10 cellular contexts compared by ENCODE assay signal in genomic region chr10:75021851-75022250, GRCh38.
DNase-seq lines count a peak whose midpoint lies in the region; ATAC-seq, FAIRE-seq and TF ChIP-seq lines count a peak whose summit lies in the region.
"Had no signal": no experiment of that assay in that cellular context is flagged by ENCODE, and none has a peak within 500 bp of the region (broad histone marks: within the 10 kb centered on the region; RNA-seq: fewer than 3 reads in every experiment).

No MANE protein-coding gene starts in this region.

- no peak overlapping the region for H3K4me2 ChIP-seq in H1 (ENCODE audit: insufficient read depth in 1 of 2, low read depth in 2 of 2, low read length in 2 of 2)
- H3K4me2 ChIP-seq in GM23248 (ENCODE audit: unreplicated experiment), result no peak overlapping the region
- H3K4me2 ChIP-seq: SK-N-SH had no signal

- no peak overlapping the region for H4K8ac ChIP-seq in H1 (ENCODE audit: extremely low read depth, insufficient read depth, low read length)

- H3K4me3 ChIP-seq in H1 (ENCODE audit: extremely low read depth in 1 of 4, insufficient read depth in 2 of 4, low read depth in 3 of 4, low read length in 4 of 4), result no peak overlapping the region
- H3K4me3 ChIP-seq in GM23248, result no peak overlapping the region

- no peak overlapping the region for H3K23ac ChIP-seq in H1 (ENCODE audit: insufficient read length)

- TF ChIP-seq RAD21 in H1 (IDR thresholded peaks at IDR 0.05 in 1 of 2, conservative IDR thresholded peaks at IDR 0.05 in 1 of 2; ENCODE audit: low read depth in 2 of 2, low read length in 2 of 2), result no peak

- no peak for DNase-seq in activated naive CD4-positive, alpha-beta T cell treated with anti-CD3 and anti-CD28 coated beads, Interleukin-2, amount 10 ng/mL, durations not matched to agents 7 days and 5 days
- DNase-seq in NCI-H2107 (lab: John Stamatoyannopoulos, UW) (peak; percentile 7), H1 (ENCODE audit: low read depth in 1 of 2, low spot score in 2 of 2) (no peak), type B pancreatic cell (ENCODE audit: extremely low spot score, unreplicated experiment) (no peak), GM23248 (no peak)
- DNase-seq in activated T-helper 1 cell treated with anti-CD3 and anti-CD28 coated beads, Interleukin-12 subunit alpha, Interleukin-12 subunit beta, Interleukin-2, Interleukin-4 antibody, amounts not matched to agents 30 ng/mL and 10 ng/mL and 1 ng/mL, durations not matched to agents 14 hours and 24 hours and 36 hours (ENCODE audit: low spot score), result no peak
- no peak for DNase-seq in naive thymus-derived CD8-positive, alpha-beta T cell

- peaks cover 15% of the 10 kb centered on the region for H3K4me1 Mint-ChIP-seq in activated naive CD4-positive, alpha-beta T cell treated with anti-CD3 and anti-CD28 coated beads, Interleukin-2, amount 50 U/mL, for 24 hours
- peaks cover 9% of the 10 kb centered on the region for H3K4me1 Mint-ChIP-seq in activated naive CD4-positive, alpha-beta T cell treated with anti-CD3 and anti-CD28 coated beads, Interleukin-2, amount 10 ng/mL, durations not matched to agents 7 days and 5 days
- H3K4me1 Mint-ChIP-seq in type B pancreatic cell (ENCODE audit: unreplicated experiment), result peaks cover 43% of the 10 kb centered on the region
- H3K4me1 Mint-ChIP-seq in activated T-helper 1 cell treated with anti-CD3 and anti-CD28 coated beads, Interleukin-12 subunit alpha, Interleukin-12 subunit beta, Interleukin-2, Interleukin-4 antibody, amounts not matched to agents 30 ng/mL and 10 ng/mL and 1 ng/mL, durations not matched to agents 14 hours and 24 hours and 36 hours (ENCODE audit: low read depth), result peaks cover 22% of the 10 kb centered on the region
- peaks cover 5 to 16% (median 7%) of the 10 kb centered on the region in 4 donors for H3K4me1 Mint-ChIP-seq in naive thymus-derived CD8-positive, alpha-beta T cell

- POLR2A ChIA-PET in H1 (lab: Charles Lee; ENCODE audit: partially characterized antibody), result interaction anchor here (0.6 kb wide), 1 partner anchor 407 kb away, joined by 3 read pairs; no protein-coding TSS in a partner anchor
- POLR2A ChIA-PET in naive thymus-derived CD8-positive, alpha-beta T cell (lab: Charles Lee), result interaction anchor here (0.6 kb wide), 1 partner anchor 283 kb away, joined by 3 read pairs; no protein-coding TSS in a partner anchor

- H3K27me3 Mint-ChIP-seq in activated naive CD4-positive, alpha-beta T cell treated with anti-CD3 and anti-CD28 coated beads, Interleukin-2, amount 50 U/mL, for 24 hours, result no peaks in the 10 kb centered on the region
- no peaks in the 10 kb centered on the region for H3K27me3 Mint-ChIP-seq in activated naive CD4-positive, alpha-beta T cell treated with anti-CD3 and anti-CD28 coated beads, Interleukin-2, amount 10 ng/mL, durations not matched to agents 7 days and 5 days
- H3K27me3 Mint-ChIP-seq in type B pancreatic cell, result no peaks in the 10 kb centered on the region
- no peaks in the 10 kb centered on the region for H3K27me3 Mint-ChIP-seq in activated T-helper 1 cell treated with anti-CD3 and anti-CD28 coated beads, Interleukin-12 subunit alpha, Interleukin-12 subunit beta, Interleukin-2, Interleukin-4 antibody, amounts not matched to agents 30 ng/mL and 10 ng/mL and 1 ng/mL, durations not matched to agents 14 hours and 24 hours and 36 hours (ENCODE audit: insufficient read depth)
- no peaks in the 10 kb centered on the region for H3K27me3 Mint-ChIP-seq in naive thymus-derived CD8-positive, alpha-beta T cell

- H3K18ac ChIP-seq in H1 (ENCODE audit: extremely low read depth, low read length), result no peak overlapping the region

- H3K9ac ChIP-seq in H1 (replicated peaks in 1 of 4; ENCODE audit: extremely low read depth in 1 of 4, low read depth in 3 of 4, low read length in 3 of 4) (no peak overlapping the region), GM23248 (no peak overlapping the region)
- H3K9ac ChIP-seq: SK-N-SH had no signal

- no peak overlapping the region for H4K91ac ChIP-seq in H1 (replicated peaks; ENCODE audit: insufficient read length, low read length)

- H3K27me3 ChIP-seq in H1 (replicated peaks in 1 of 4; ENCODE audit: control insufficient read depth in 3 of 4, extremely low read depth in 1 of 4, insufficient read depth in 3 of 4, low read length in 3 of 4) (no peaks in the 10 kb centered on the region), GM23248 (replicated peaks; ENCODE audit: insufficient read depth) (no peaks in the 10 kb centered on the region)

- no peak overlapping the region for H4K5ac ChIP-seq in H1 (ENCODE audit: insufficient read length, low read depth, low read length)

- no peak overlapping the region for H2BK12ac ChIP-seq in H1 (ENCODE audit: low read depth, low read length)

- FAIRE-seq in H1 (lab: Jason Lieb, UNC), result no peak
- FAIRE-seq: endometrium had no signal

- peak overlapping the region; percentile 15 for H3K27ac Mint-ChIP-seq in activated naive CD4-positive, alpha-beta T cell treated with anti-CD3 and anti-CD28 coated beads, Interleukin-2, amount 50 U/mL, for 24 hours
- H3K27ac Mint-ChIP-seq in activated naive CD4-positive, alpha-beta T cell treated with anti-CD3 and anti-CD28 coated beads, Interleukin-2, amount 10 ng/mL, durations not matched to agents 7 days and 5 days, result no peak overlapping the region
- peak overlapping the region; percentile 71 for H3K27ac Mint-ChIP-seq in type B pancreatic cell
- no peak overlapping the region for H3K27ac Mint-ChIP-seq in activated T-helper 1 cell treated with anti-CD3 and anti-CD28 coated beads, Interleukin-12 subunit alpha, Interleukin-12 subunit beta, Interleukin-2, Interleukin-4 antibody, amounts not matched to agents 30 ng/mL and 10 ng/mL and 1 ng/mL, durations not matched to agents 14 hours and 24 hours and 36 hours
- peak overlapping the region in 3 of 10 donors; percentile 21 to 52 (median 22) for H3K27ac Mint-ChIP-seq in naive thymus-derived CD8-positive, alpha-beta T cell

- in situ Hi-C loops in GM23248 (cut with MboI), result loop anchor here (10.0 kb wide), 1 partner anchor 757 kb away; no protein-coding TSS in a partner anchor

- H2BK15ac ChIP-seq in H1 (ENCODE audit: low read length), result no peak overlapping the region

- H2BK120ac ChIP-seq in H1 (replicated peaks; ENCODE audit: low read depth, low read length), result no peak overlapping the region

- H3K27ac ChIP-seq in H1 (ENCODE audit: low read depth, low read length), result peak overlapping the region; percentile 27; the same call in 1 of the 2 replicates
- no peak overlapping the region for H3K27ac ChIP-seq in GM23248

- peaks cover 0 to 4% (median 2%) of the 10 kb centered on the region in 4 experiments; a peak in 1 of 7 replicates for H3K4me1 ChIP-seq in H1 (replicated peaks in 1 of 4; ENCODE audit: control insufficient read depth in 3 of 4, insufficient read depth in 4 of 4, low read length in 3 of 4)
- no peaks in the 10 kb centered on the region for H3K4me1 ChIP-seq in GM23248 (ENCODE audit: insufficient read depth)

- no peaks in the 10 kb centered on the region for H3K79me2 ChIP-seq in H1 (ENCODE audit: control insufficient read depth in 1 of 2, insufficient read depth in 2 of 2, low read length in 2 of 2)
- no peaks in the 10 kb centered on the region for H3K79me2 ChIP-seq in GM23248 (ENCODE audit: insufficient read depth)

- TF ChIP-seq EP300 in H1 (IDR thresholded peaks at IDR 0.05; ENCODE audit: borderline replicate concordance in 1 of 2, low read depth in 2 of 2, low read length in 2 of 2), result no peak

- no peaks in the 10 kb centered on the region for H3K9me3 Mint-ChIP-seq in activated naive CD4-positive, alpha-beta T cell treated with anti-CD3 and anti-CD28 coated beads, Interleukin-2, amount 50 U/mL, for 24 hours
- no peaks in the 10 kb centered on the region for H3K9me3 Mint-ChIP-seq in activated naive CD4-positive, alpha-beta T cell treated with anti-CD3 and anti-CD28 coated beads, Interleukin-2, amount 10 ng/mL, durations not matched to agents 7 days and 5 days
- H3K9me3 Mint-ChIP-seq in type B pancreatic cell, result no peaks in the 10 kb centered on the region
- H3K9me3 Mint-ChIP-seq in activated T-helper 1 cell treated with anti-CD3 and anti-CD28 coated beads, Interleukin-12 subunit alpha, Interleukin-12 subunit beta, Interleukin-2, Interleukin-4 antibody, amounts not matched to agents 30 ng/mL and 10 ng/mL and 1 ng/mL, durations not matched to agents 14 hours and 24 hours and 36 hours, result no peaks in the 10 kb centered on the region
- no peaks in the 10 kb centered on the region for H3K9me3 Mint-ChIP-seq in naive thymus-derived CD8-positive, alpha-beta T cell

- intact Hi-C loops in activated T-helper 1 cell treated with anti-CD3 and anti-CD28 coated beads, Interleukin-12 subunit alpha, Interleukin-12 subunit beta, Interleukin-2, Interleukin-4 antibody, amounts not matched to agents 30 ng/mL and 10 ng/mL and 1 ng/mL, durations not matched to agents 14 hours and 24 hours and 36 hours (cut with micrococcal nuclease), result loop anchor here (1.0 to 2.0 kb wide), 7 partner anchors 78 to 778 kb away; partner anchors contain the start of gene KAT6B

- H2AFZ ChIP-seq in H1 (ENCODE audit: low read length), result no peak overlapping the region
- H2AFZ ChIP-seq in GM23248, result no peak overlapping the region

- H4K20me1 ChIP-seq in H1 (replicated peaks in 1 of 2; ENCODE audit: control insufficient read depth in 1 of 2, insufficient read depth in 2 of 2, low read length in 2 of 2), result no peaks in the 10 kb centered on the region
- H4K20me1 ChIP-seq in GM23248 (ENCODE audit: insufficient read depth), result no peaks in the 10 kb centered on the region

- H2AK5ac ChIP-seq in H1 (ENCODE audit: low read depth, low read length), result no peak overlapping the region

- no peaks in the 10 kb centered on the region for H3K9me2 ChIP-seq in GM23248 (ENCODE audit: insufficient read depth)
- H3K9me2 ChIP-seq: SK-N-SH had no signal

- H3K4ac ChIP-seq in H1 (replicated peaks; ENCODE audit: insufficient read length, low read depth, low read length), result no peak overlapping the region

- H3K56ac ChIP-seq in H1 (replicated peaks; ENCODE audit: insufficient read length, low read depth, low read length), result no peak overlapping the region

- H3K36me3 ChIP-seq in H1 (ENCODE audit: control insufficient read depth in 2 of 4, insufficient read depth in 4 of 4, low read length in 3 of 4) (peaks cover 3 to 22% (median 8%) of the 10 kb centered on the region in 4 experiments; a peak in 6 of 8 replicates), GM23248 (ENCODE audit: low read depth) (peaks cover 18% of the 10 kb centered on the region)

- H3K4me3 Mint-ChIP-seq in activated naive CD4-positive, alpha-beta T cell treated with anti-CD3 and anti-CD28 coated beads, Interleukin-2, amount 50 U/mL, for 24 hours, result no peak overlapping the region
- H3K4me3 Mint-ChIP-seq in activated naive CD4-positive, alpha-beta T cell treated with anti-CD3 and anti-CD28 coated beads, Interleukin-2, amount 10 ng/mL, durations not matched to agents 7 days and 5 days, result no peak overlapping the region
- H3K4me3 Mint-ChIP-seq in type B pancreatic cell, result peak overlapping the region; percentile 85
- no peak overlapping the region for H3K4me3 Mint-ChIP-seq in activated T-helper 1 cell treated with anti-CD3 and anti-CD28 coated beads, Interleukin-12 subunit alpha, Interleukin-12 subunit beta, Interleukin-2, Interleukin-4 antibody, amounts not matched to agents 30 ng/mL and 10 ng/mL and 1 ng/mL, durations not matched to agents 14 hours and 24 hours and 36 hours
- H3K4me3 Mint-ChIP-seq in naive thymus-derived CD8-positive, alpha-beta T cell, result no peak overlapping the region

- H3K14ac ChIP-seq in H1 (ENCODE audit: insufficient read length), result no peak overlapping the region

- H3K23me2 ChIP-seq in H1 (ENCODE audit: low read depth, low read length), result no peaks in the 10 kb centered on the region

- WGBS in H1 (ENCODE audit: extremely low coverage in 1 of 2, insufficient coverage in 1 of 2, insufficient read length in 1 of 2, insufficient replicate concordance in 2 of 2, low coverage in 1 of 2, low lambda C conversion rate in 2 of 2, missing lambda C conversion rate in 1 of 2), 2 experiments, result 89% methylated on average over 7 of the region's 7 CpGs; no CpG with 5 or more reads in 1 of the 2 experiments
- 95 to 97% methylated on average over 7 of the region's 7 CpGs for whole genome bisulfite sequencing in GM23248 (ENCODE audit: low coverage in 1 of 2, low lambda C conversion rate in 2 of 2, missing lambda C conversion rate in 2 of 2), 2 experiments

- H3K79me1 ChIP-seq in H1 (ENCODE audit: low read depth, low read length), result no peaks in the 10 kb centered on the region

- TF ChIP-seq POLR2A in H1 (IDR thresholded peaks at IDR 0.05; ENCODE audit: control extremely low read depth in 1 of 2, low read depth in 2 of 2, low read length in 2 of 2), result no peak

- CTCF ChIA-PET in activated naive CD4-positive, alpha-beta T cell treated with anti-CD3 and anti-CD28 coated beads, Interleukin-2, amount 10 ng/mL, durations not matched to agents 7 days and 5 days (lab: Charles Lee), result interaction anchor here (0.7 to 4.1 kb wide), 13 partner anchors 12 to 779 kb away, joined by 3 to 40 read pairs (median 5); a partner anchor contains a TSS
- CTCF ChIA-PET in H1 (lab: Charles Lee; ENCODE audit: partially characterized antibody), result interaction anchor here (0.7 to 4.9 kb wide), 33 partner anchors 12 to 780 kb away, joined by 3 to 44 read pairs (median 4); partner anchors contain the start of gene COMTD1

- H2BK20ac ChIP-seq in H1 (ENCODE audit: low read length), result no peak overlapping the region

- no peak overlapping the region for H2BK5ac ChIP-seq in H1 (ENCODE audit: low read depth, low read length)

- peaks cover 10% of the 10 kb centered on the region for H3K36me3 Mint-ChIP-seq in activated naive CD4-positive, alpha-beta T cell treated with anti-CD3 and anti-CD28 coated beads, Interleukin-2, amount 50 U/mL, for 24 hours
- peaks cover 23% of the 10 kb centered on the region for H3K36me3 Mint-ChIP-seq in activated naive CD4-positive, alpha-beta T cell treated with anti-CD3 and anti-CD28 coated beads, Interleukin-2, amount 10 ng/mL, durations not matched to agents 7 days and 5 days
- peaks cover 30% of the 10 kb centered on the region for H3K36me3 Mint-ChIP-seq in type B pancreatic cell
- peaks cover 17% of the 10 kb centered on the region for H3K36me3 Mint-ChIP-seq in activated T-helper 1 cell treated with anti-CD3 and anti-CD28 coated beads, Interleukin-12 subunit alpha, Interleukin-12 subunit beta, Interleukin-2, Interleukin-4 antibody, amounts not matched to agents 30 ng/mL and 10 ng/mL and 1 ng/mL, durations not matched to agents 14 hours and 24 hours and 36 hours (ENCODE audit: low read depth)
- H3K36me3 Mint-ChIP-seq in naive thymus-derived CD8-positive, alpha-beta T cell, result peaks cover 4 to 76% (median 17%) of the 10 kb centered on the region in 3 donors

- H3F3A ChIP-seq in GM23248 (ENCODE audit: insufficient read depth), result no peaks in the 10 kb centered on the region; the same call in 1 of the 2 replicates

- TF ChIP-seq CTCF in H1 (IDR thresholded peaks at IDR 0.05; ENCODE audit: control extremely low read depth in 1 of 3, insufficient read depth in 1 of 3, low read depth in 1 of 3, low read length in 3 of 3) (no peak), type B pancreatic cell (conservative IDR thresholded peaks at IDR 0.05) (no peak)

- ATAC-seq in naive thymus-derived CD8-positive, alpha-beta T cell, result no peak

- H3K9me3 ChIP-seq in H1 (ENCODE audit: insufficient read depth in 2 of 2, low read depth in 1 of 2, low read length in 1 of 2) (no peaks in the 10 kb centered on the region), GM23248 (ENCODE audit: low read depth) (no peaks in the 10 kb centered on the region)
- H3K9me3 ChIP-seq: SK-N-SH had no signal

Comparison
In these comparisons a context has a peak if more than half of its experiments do, and no peak if none do; other contexts are left out.
1. H3K27ac Mint-ChIP-seq: peak in activated naive CD4-positive, alpha-beta T cell treated with anti-CD3 and anti-CD28 coated beads, Interleukin-2, amount 50 U/mL, for 24 hours (single experiment) and type B pancreatic cell (single experiment); none in activated naive CD4-positive, alpha-beta T cell treated with anti-CD3 and anti-CD28 coated beads, Interleukin-2, amount 10 ng/mL, durations not matched to agents 7 days and 5 days (single experiment) and activated T-helper 1 cell treated with anti-CD3 and anti-CD28 coated beads, Interleukin-12 subunit alpha, Interleukin-12 subunit beta, Interleukin-2, Interleukin-4 antibody, amounts not matched to agents 30 ng/mL and 10 ng/mL and 1 ng/mL, durations not matched to agents 14 hours and 24 hours and 36 hours (single experiment).